In genomic region chr19:19550454-19550842, GRCh38 we compare ENCODE assay signal across 25 cellular contexts. TPM values are rescaled to one million over a fixed set of nuclear protein-coding genes. Genes with fewer than 3 reads are reported as not detected.
DNase-seq lines count a peak whose midpoint lies in the region; ATAC-seq and TF ChIP-seq lines count a peak whose summit lies in the region.
"Had no signal": no experiment of that assay in that cellular context is flagged by ENCODE, and none has a peak within 500 bp of the region (broad histone marks: within the 10 kb centered on the region; RNA-seq: fewer than 3 reads in every experiment).

No MANE protein-coding gene starts in this region.

- no peak overlapping the region for H3K56ac ChIP-seq in IMR-90 (ENCODE audit: extremely low read depth, insufficient read depth, low read length)

- no peaks in the 10 kb centered on the region for H3K79me1 ChIP-seq in IMR-90 (ENCODE audit: low read depth in 1 of 2, low read length in 2 of 2)

- no peak overlapping the region for H3K14ac ChIP-seq in IMR-90 (replicated peaks; ENCODE audit: low read depth, low read length)

- H3K9ac ChIP-seq in IMR-90 (ENCODE audit: low read depth, low read length) (no peak overlapping the region), endodermal cell (ENCODE audit: extremely low read depth, low read length, poor library complexity, severe bottlenecking) (no peak overlapping the region)

- in situ Hi-C loops in IMR-90 (cut with MboI; ENCODE audit: low sequenced_read_pairs), result no loop called here

- no peak overlapping the region for H2BK5ac ChIP-seq in IMR-90 (ENCODE audit: low read depth, low read length, poor library complexity, severe bottlenecking)

- no peak overlapping the region for H3K27ac ChIP-seq in IMR-90 (ENCODE audit: insufficient read depth, low read length)
- H3K27ac ChIP-seq in endodermal cell (ENCODE audit: low read depth, low read length), result no peak overlapping the region
- H3K27ac ChIP-seq: adrenal gland, gastroesophageal sphincter, Peyer's patch, SJSA1, thoracic aorta had no signal

- H3K9me1 ChIP-seq in IMR-90 (ENCODE audit: insufficient read depth, low read length), result no peaks in the 10 kb centered on the region

- H3K4me1 ChIP-seq in IMR-90 (ENCODE audit: control insufficient read depth, insufficient read depth, low read length) (no peaks in the 10 kb centered on the region), endodermal cell (ENCODE audit: control insufficient read depth, insufficient read depth, low read length) (no peaks in the 10 kb centered on the region)
- H3K4me1 ChIP-seq: adrenal gland, gastroesophageal sphincter, Peyer's patch, SJSA1 had no signal

- no peaks in the 10 kb centered on the region for H3K9me3 Mint-ChIP-seq in endodermal cell
- H3K9me3 Mint-ChIP-seq: CD8-positive, alpha-beta memory T cell; nephron had no signal

- no peaks in the 10 kb centered on the region; the same call in 1 of the 2 replicates for H4K20me1 ChIP-seq in IMR-90 (ENCODE audit: insufficient read depth, low read length)

- H3K36me3 Mint-ChIP-seq in endodermal cell (ENCODE audit: low read depth), result no peaks in the 10 kb centered on the region
- H3K36me3 Mint-ChIP-seq: CD8-positive, alpha-beta memory T cell had no signal

- dilution Hi-C loops in IMR-90 (cut with HindIII; ENCODE audit: low sequenced_read_pairs, unreplicated experiment), result no loop called here

- no peak overlapping the region for H4K8ac ChIP-seq in IMR-90 (ENCODE audit: low read depth in 2 of 2, low read length in 2 of 2)

- BruUV-seq in IMR-90 (replicated peaks; lab: Mats Ljungman, UMichigan), result no TSS peak

- peaks cover 5% of the 10 kb centered on the region for H3K27me3 Mint-ChIP-seq in endodermal cell (ENCODE audit: insufficient read depth)

- no peaks in the 10 kb centered on the region for H3K4me1 Mint-ChIP-seq in endodermal cell

- peak; percentile 22 for ATAC-seq in IMR-90 (ENCODE audit: low read depth)
- ATAC-seq: gastroesophageal sphincter, left cardiac atrium had no signal

- H4K5ac ChIP-seq in IMR-90 (ENCODE audit: low read depth, low read length), result no peak overlapping the region

- H3K4me3 Mint-ChIP-seq in endodermal cell, result no peak overlapping the region
- H3K4me3 Mint-ChIP-seq: CD8-positive, alpha-beta memory T cell; nephron had no signal

- POLR2A ChIA-PET in IMR-90 (lab: Charles Lee; ENCODE audit: unreplicated experiment), result no interaction called here

- H3K18ac ChIP-seq in IMR-90 (ENCODE audit: low read depth, low read length), result no peak overlapping the region

- TF ChIP-seq CTCF in IMR-90 (conservative IDR thresholded peaks at IDR 0.05; ENCODE audit: low read depth, low read length) (no peak), endodermal cell (conservative IDR thresholded peaks at IDR 0.05) (no peak)

- peak overlapping the region; percentile 55 for H2AK9ac ChIP-seq in IMR-90 (replicated peaks; ENCODE audit: low read depth, low read length, poor library complexity)

- H2AFZ ChIP-seq in IMR-90 (replicated peaks; ENCODE audit: low read length, poor library complexity), result peak overlapping the region; percentile 58

- peak; percentile 61 for DNase-seq in EH (ENCODE audit: low read depth)
- DNase-seq in IMR-90, result peak; percentile 52
- DNase-seq in fibroblast of peridontal ligament (ENCODE audit: extremely low read depth), result peak; percentile 20
- DNase-seq in posterior vena cava (ENCODE audit: low spot score), result peak; percentile 76
- no peak for DNase-seq in NOMO-1 (lab: John Stamatoyannopoulos, UW; ENCODE audit: unreplicated experiment in 2 of 2)
- DNase-seq in endodermal cell, result no peak
- no peak for DNase-seq in effector CD8-positive, alpha-beta T cell (lab: John Stamatoyannopoulos, UW)
- DNase-seq: activated CD4-positive, alpha-beta T cell treated with anti-CD3 and anti-CD28 coated beads, Interleukin-2, amount 50 U/mL, for 1 hour; caudate nucleus; CD8-positive, alpha-beta memory T cell; DMS79 treated with DMSO at 0.1 percent for 48 hours; erythroblast; left cardiac atrium; MG63; NCI-H1436; NCI-H774; Peyer's patch; stimulated activated CD4-positive, alpha-beta T cell treated with anti-CD3 and anti-CD28 coated beads, Interleukin-1b, Interleukin-23, amount 100 ng/mL, for 48 hours; stimulated activated naive CD4-positive, alpha-beta T cell had no signal

- CTCF ChIA-PET in IMR-90 (lab: Yijun Ruan, JAX), result no interaction called here

- H3K27me3 ChIP-seq in IMR-90 (ENCODE audit: control insufficient read depth, insufficient read depth, low read length) (peaks cover 12% of the 10 kb centered on the region; the same call in 1 of the 2 replicates), endodermal cell (ENCODE audit: control insufficient read depth, insufficient read depth, low read length, poor library complexity, severe bottlenecking) (no peaks in the 10 kb centered on the region)
- H3K27me3 ChIP-seq: adrenal gland, MG63, Peyer's patch, SJSA1 had no signal

- no peak for TF ChIP-seq RAD21 in IMR-90 (IDR thresholded peaks at IDR 0.05; ENCODE audit: low read length)

- no peak overlapping the region for H2AK5ac ChIP-seq in IMR-90 (ENCODE audit: low read depth, low read length)

- intact Hi-C loops in IMR-90 (cut with micrococcal nuclease), result loop anchor here (5.0 kb wide), 1 partner anchor 92 kb away; the partner anchor contains the start of gene GMIP
- intact Hi-C loops in posterior vena cava (cut with DNase I), result loop anchor here in 1 of 2 donors (10.0 kb wide), 1 partner anchor 84 kb away; no protein-coding TSS in a partner anchor

- H3K9me3 ChIP-seq in IMR-90 (ENCODE audit: control insufficient read depth, insufficient read depth, low read length), result no peaks in the 10 kb centered on the region
- H3K9me3 ChIP-seq in endodermal cell (ENCODE audit: control insufficient read depth, low read length), result no peaks in the 10 kb centered on the region
- H3K9me3 ChIP-seq: adrenal gland, gastroesophageal sphincter, Peyer's patch, SJSA1, thoracic aorta had no signal

- H2BK120ac ChIP-seq in IMR-90 (ENCODE audit: low read depth, low read length), result no peak overlapping the region

- H3K23ac ChIP-seq in IMR-90 (ENCODE audit: low read depth, low read length), result no peak overlapping the region

- H3K27ac Mint-ChIP-seq in endodermal cell, result no peak overlapping the region
- H3K27ac Mint-ChIP-seq: progenitor cell of endocrine pancreas had no signal

- H2BK20ac ChIP-seq in IMR-90 (ENCODE audit: low read depth, low read length), result no peak overlapping the region

- WGBS in IMR-90 (ENCODE audit: extremely low coverage in 2 of 2, insufficient read length in 1 of 2), 2 experiments, result 13% methylated on average over 7 of the region's 11 CpGs; no CpG with 5 or more reads in 1 of the 2 experiments
- 63 to 81% methylated on average over 11 of the region's 11 CpGs for whole genome bisulfite sequencing in endodermal cell (ENCODE audit: insufficient coverage in 1 of 2, insufficient read length in 1 of 2), 2 experiments

- H3K4ac ChIP-seq in IMR-90 (ENCODE audit: low read depth, low read length), result no peak overlapping the region

- H3K36me3 ChIP-seq in IMR-90 (ENCODE audit: control insufficient read depth, insufficient read depth, low read length), result no peaks in the 10 kb centered on the region
- no peaks in the 10 kb centered on the region for H3K36me3 ChIP-seq in endodermal cell (ENCODE audit: control insufficient read depth, insufficient read depth, low read length)
- H3K36me3 ChIP-seq: adrenal gland, gastroesophageal sphincter, MG63, Peyer's patch, SJSA1, thoracic aorta had no signal

- no peak for TF ChIP-seq POLR2A in IMR-90 (IDR thresholded peaks at IDR 0.05; ENCODE audit: low read depth, low read length)

- H4K91ac ChIP-seq in IMR-90 (ENCODE audit: insufficient read depth, low read depth, low read length), result no peak overlapping the region

- no peak overlapping the region for H3K4me2 ChIP-seq in IMR-90 (ENCODE audit: low read depth, low read length)

- no peak overlapping the region for H3K4me3 ChIP-seq in IMR-90 (ENCODE audit: insufficient read depth, low read depth, low read length)
- H3K4me3 ChIP-seq in endodermal cell (ENCODE audit: low read length), result no peak overlapping the region
- H3K4me3 ChIP-seq: adrenal gland, gastroesophageal sphincter, MG63, Peyer's patch, SJSA1, thoracic aorta had no signal

- H2BK15ac ChIP-seq in IMR-90 (ENCODE audit: low read depth, low read length), result no peak overlapping the region

TF ChIP-seq in IMR-90, 13 proteins besides CTCF, POLR2A, EP300 and RAD21 (continues in another document):
- TF ChIP-seq MAZ (IDR thresholded peaks at IDR 0.05; ENCODE audit: borderline replicate concordance, low read depth, low read length) (no peak), MAFK (IDR thresholded peaks at IDR 0.05; ENCODE audit: low read depth, low read length) (peak; percentile 48), MXI1 (IDR thresholded peaks at IDR 0.05; ENCODE audit: borderline replicate concordance, low read depth, low read length) (no peak), BHLHE40 (IDR thresholded peaks at IDR 0.05; ENCODE audit: low read depth, low read length) (no peak)

RNA-seq across cellular contexts. Expression of gene CILP2, which starts 12.4 kb away (rescaled TPM):
- total RNA-seq in IMR-90 (2012; rRNA removed) (0.18 and 0.28 TPM in 2 replicates), posterior vena cava (1 to 10 TPM in 1 of 2 donors, under 1 TPM in 1; 0.67 to 2.3 TPM), endodermal cell (1 to 10 TPM; 3.6 to 9.9 TPM)
- 0.87 and 0.96 TPM in 2 replicates for polyA plus RNA-seq in IMR-90 (2012; rRNA removed)
- polyA plus RNA-seq in IMR-90 (2012; cell fraction: cytosol; rRNA removed), result 0.65 and 1.2 TPM in 2 replicates
- polyA plus RNA-seq in IMR-90 (2012; cell fraction: nucleus; rRNA removed; ENCODE audit: low replicate concordance), result 0.96 and 2.9 TPM in 2 replicates
- 6.4 TPM for polyA plus RNA-seq in endodermal cell (2013, experiment 1 of 2)
- 6.4 TPM for polyA plus RNA-seq in endodermal cell (2013, experiment 2 of 2)
- total RNA-seq: Peyer's patch had no signal

RNA-seq across cellular contexts. Expression of gene YJEFN3, which starts 21.7 kb away (rescaled TPM):
- 0.56 and 0.72 TPM in 2 replicates for total RNA-seq in IMR-90 (2012; rRNA removed)
- 4.0 and 4.8 TPM in 2 replicates for polyA plus RNA-seq in IMR-90 (2012; rRNA removed)
- polyA plus RNA-seq in IMR-90 (2012; cell fraction: cytosol; rRNA removed), result 2.3 and 3.9 TPM in 2 replicates
- 30.3 and 57.8 TPM in 2 replicates for polyA plus RNA-seq in IMR-90 (2012; cell fraction: nucleus; rRNA removed; ENCODE audit: low replicate concordance)
- 1 to 10 TPM; 2.9 to 3.7 TPM for total RNA-seq in posterior vena cava
- 10 to 100 TPM in 1 of 2 donors, 1 to 10 TPM in 1; 7.3 to 12.6 TPM for total RNA-seq in endodermal cell
- 9.3 TPM for polyA plus RNA-seq in endodermal cell (2013, experiment 1 of 2)
- 7.2 TPM for polyA plus RNA-seq in endodermal cell (2013, experiment 2 of 2)
- polyA plus RNA-seq: CD8-positive, alpha-beta memory T cell had no signal

RNA-seq across cellular contexts. Expression of gene NDUFA13, which starts 34.4 kb away (rescaled TPM):
- 30.6 and 33.6 TPM in 2 replicates for total RNA-seq in IMR-90 (2012; rRNA removed)
- 667 and 912 TPM in 2 replicates for polyA plus RNA-seq in IMR-90 (2012; rRNA removed)
- polyA plus RNA-seq in IMR-90 (2012; cell fraction: cytosol; rRNA removed), result 91.5 and 373 TPM in 2 replicates
- 118 and 386 TPM in 2 replicates for polyA plus RNA-seq in IMR-90 (2012; cell fraction: nucleus; rRNA removed; ENCODE audit: low replicate concordance)
- 100 to 1,000 TPM; 217 to 248 TPM for total RNA-seq in posterior vena cava
- total RNA-seq in endodermal cell, result 100 to 1,000 TPM; 408 to 446 TPM
- 206 TPM for polyA plus RNA-seq in endodermal cell (2013, experiment 1 of 2)
- 187 TPM for polyA plus RNA-seq in endodermal cell (2013, experiment 2 of 2)

RNA-seq across cellular contexts. Expression of gene TSSK6, which starts 35.1 kb away (rescaled TPM):
- 0.56 and 1.3 TPM in 2 replicates for total RNA-seq in IMR-90 (2012; rRNA removed)
- 2.0 and 2.2 TPM in 2 replicates for polyA plus RNA-seq in IMR-90 (2012; rRNA removed)
- 1.7 and 2.5 TPM in 2 replicates for polyA plus RNA-seq in IMR-90 (2012; cell fraction: cytosol; rRNA removed)
- 0.96 and 4.6 TPM in 2 replicates for polyA plus RNA-seq in IMR-90 (2012; cell fraction: nucleus; rRNA removed; ENCODE audit: low replicate concordance)
- total RNA-seq in posterior vena cava, result under 1 TPM; 0.46 to 1.00 TPM
- total RNA-seq in endodermal cell, result 1 to 10 TPM; 2.9 to 5.0 TPM
- 3.5 TPM for polyA plus RNA-seq in endodermal cell (2013, experiment 1 of 2)
- 2.5 TPM for polyA plus RNA-seq in endodermal cell (2013, experiment 2 of 2)

Comparison
In these comparisons a context has a peak if more than half of its experiments do, and no peak if none do; other contexts are left out.
1. DNase-seq: peak in EH (single experiment), IMR-90 (single experiment), fibroblast of peridontal ligament (single experiment) and posterior vena cava (single experiment); none in NOMO-1 (0 of 2), endodermal cell (single experiment) and effector CD8-positive, alpha-beta T cell (single experiment).